9 cellular contexts compared by ENCODE assay signal in genomic region chr10:50788951-50789904, GRCh38. TPM values are rescaled to one million over a fixed set of nuclear protein-coding genes. Genes with fewer than 3 reads are reported as not detected.
DNase-seq lines count a peak whose midpoint lies in the region; FAIRE-seq and TF ChIP-seq lines count a peak whose summit lies in the region.
"Had no signal": no experiment of that assay in that cellular context is flagged by ENCODE, and none has a peak within 500 bp of the region (broad histone marks: within the 10 kb centered on the region; RNA-seq: fewer than 3 reads in every experiment).

No MANE protein-coding gene starts in this region.

- H3K4me3 ChIP-seq in Karpas-422 (ENCODE audit: low read length) (no peak overlapping the region), neuron (ENCODE audit: low read length) (no peak overlapping the region)
- H3K4me3 ChIP-seq in effector memory CD4-positive, alpha-beta T cell (ENCODE audit: insufficient read depth, low read depth, low read length, poor library complexity, severe bottlenecking), result no peak overlapping the region

- POLR2A ChIA-PET in activated CD4-positive, alpha-beta T cell treated with anti-CD3 and anti-CD28 coated beads, Interleukin-2, amount 10 ng/mL, durations not matched to agents 7 days and 5 days (lab: Charles Lee), result no interaction called here

- peak; percentile 69 for TF ChIP-seq CTCF in chondrocyte (IDR thresholded peaks at IDR 0.05)

- no peak overlapping the region for H3K27ac Mint-ChIP-seq in chondrocyte (ENCODE audit: unreplicated experiment)
- no peak overlapping the region for H3K27ac Mint-ChIP-seq in activated CD4-positive, alpha-beta T cell treated with anti-CD3 and anti-CD28 coated beads, Interleukin-2, amount 10 ng/mL, durations not matched to agents 7 days and 5 days

- H3K9me2 ChIP-seq in Karpas-422 (replicated peaks; ENCODE audit: insufficient read depth, low read length), result no peaks in the 10 kb centered on the region

- no peak overlapping the region for H3K4me3 Mint-ChIP-seq in chondrocyte (ENCODE audit: unreplicated experiment)
- H3K4me3 Mint-ChIP-seq in activated CD4-positive, alpha-beta T cell treated with anti-CD3 and anti-CD28 coated beads, Interleukin-2, amount 10 ng/mL, durations not matched to agents 7 days and 5 days, result no peak overlapping the region

- no peak overlapping the region for H3K4me2 ChIP-seq in Karpas-422 (ENCODE audit: low read depth, low read length, poor library complexity, severe bottlenecking)

- peaks cover 13% of the 10 kb centered on the region for H3K9me3 Mint-ChIP-seq in chondrocyte (ENCODE audit: low read depth)
- no peaks in the 10 kb centered on the region for H3K9me3 Mint-ChIP-seq in activated CD4-positive, alpha-beta T cell treated with anti-CD3 and anti-CD28 coated beads, Interleukin-2, amount 10 ng/mL, durations not matched to agents 7 days and 5 days

- H2AFZ ChIP-seq in Karpas-422 (ENCODE audit: low read length), result no peak overlapping the region
- peak overlapping the region; percentile 55 for H2AFZ ChIP-seq in neuron (ENCODE audit: low read depth, low read length)

- H3K27me3 Mint-ChIP-seq in chondrocyte (ENCODE audit: low read depth), result peaks cover 17% of the 10 kb centered on the region
- H3K27me3 Mint-ChIP-seq in activated CD4-positive, alpha-beta T cell treated with anti-CD3 and anti-CD28 coated beads, Interleukin-2, amount 10 ng/mL, durations not matched to agents 7 days and 5 days, result peaks cover 6% of the 10 kb centered on the region

- no peak for FAIRE-seq in GM12891 (lab: Jason Lieb, UNC)

- peaks cover 3% of the 10 kb centered on the region for H3K36me3 Mint-ChIP-seq in chondrocyte (ENCODE audit: low read depth)
- no peaks in the 10 kb centered on the region for H3K36me3 Mint-ChIP-seq in activated CD4-positive, alpha-beta T cell treated with anti-CD3 and anti-CD28 coated beads, Interleukin-2, amount 10 ng/mL, durations not matched to agents 7 days and 5 days (ENCODE audit: low read depth)

- H4K20me1 ChIP-seq in Karpas-422 (ENCODE audit: insufficient read depth, low read depth, low read length), result no peaks in the 10 kb centered on the region

- no peaks in the 10 kb centered on the region for H3K9me3 ChIP-seq in Karpas-422 (ENCODE audit: low read length)
- no peaks in the 10 kb centered on the region for H3K9me3 ChIP-seq in neuron (ENCODE audit: low read length)
- no peaks in the 10 kb centered on the region for H3K9me3 ChIP-seq in effector memory CD4-positive, alpha-beta T cell (ENCODE audit: control insufficient read depth, low read length)

- no peak overlapping the region for H3K9ac ChIP-seq in Karpas-422 (ENCODE audit: low read length)

- no peaks in the 10 kb centered on the region for H3K79me2 ChIP-seq in Karpas-422 (ENCODE audit: low read length)

- no peak overlapping the region for H3K27ac ChIP-seq in Karpas-422 (ENCODE audit: low read length)
- H3K27ac ChIP-seq in effector memory CD4-positive, alpha-beta T cell (ENCODE audit: insufficient read depth, low read length, poor library complexity, severe bottlenecking), result no peak overlapping the region
- H3K27ac ChIP-seq: epithelial cell of prostate had no signal

- H3K36me3 ChIP-seq in Karpas-422 (ENCODE audit: insufficient read depth, low read length), result no peaks in the 10 kb centered on the region
- H3K36me3 ChIP-seq in neuron (ENCODE audit: insufficient read depth, low read length), result no peaks in the 10 kb centered on the region
- no peaks in the 10 kb centered on the region for H3K36me3 ChIP-seq in effector memory CD4-positive, alpha-beta T cell (ENCODE audit: control insufficient read depth, insufficient read depth, low read length)

- H3K4me1 Mint-ChIP-seq in chondrocyte (ENCODE audit: low read depth), result no peaks in the 10 kb centered on the region
- peaks cover 11% of the 10 kb centered on the region for H3K4me1 Mint-ChIP-seq in activated CD4-positive, alpha-beta T cell treated with anti-CD3 and anti-CD28 coated beads, Interleukin-2, amount 10 ng/mL, durations not matched to agents 7 days and 5 days

- CTCF ChIA-PET in activated CD4-positive, alpha-beta T cell treated with anti-CD3 and anti-CD28 coated beads, Interleukin-2, amount 10 ng/mL, durations not matched to agents 7 days and 5 days (lab: Charles Lee), result interaction anchor here (0.8 kb wide), 1 partner anchor 129 kb away, joined by 3 read pairs; no protein-coding TSS in a partner anchor

- TF ChIP-seq POLR2A in GM12891 (IDR thresholded peaks at IDR 0.05; ENCODE audit: low read depth, low read length), result no peak

- H3K27me3 ChIP-seq in Karpas-422 (ENCODE audit: low read length) (no peaks in the 10 kb centered on the region), neuron (ENCODE audit: insufficient read depth, low read length) (no peaks in the 10 kb centered on the region)
- H3K27me3 ChIP-seq in effector memory CD4-positive, alpha-beta T cell (replicated peaks; ENCODE audit: control insufficient read depth, insufficient read depth, low read length, poor library complexity, severe bottlenecking), result no peaks in the 10 kb centered on the region

- H3K4me1 ChIP-seq in Karpas-422 (ENCODE audit: low read length), result no peaks in the 10 kb centered on the region
- H3K4me1 ChIP-seq in neuron (ENCODE audit: insufficient read depth, low read length), result no peaks in the 10 kb centered on the region
- no peaks in the 10 kb centered on the region for H3K4me1 ChIP-seq in effector memory CD4-positive, alpha-beta T cell (ENCODE audit: control insufficient read depth, insufficient read depth, low read length, poor library complexity, severe bottlenecking)

- DNase-seq in GM04504 (ENCODE audit: low read depth) (peak; percentile 35), Karpas-422 (peak; percentile 55), chondrocyte (ENCODE audit: low spot score) (no peak), GM12891 (ENCODE audit: insufficient read length, low spot score) (no peak)
- no peak for DNase-seq in activated CD4-positive, alpha-beta T cell treated with anti-CD3 and anti-CD28 coated beads, Interleukin-2, amount 10 ng/mL, durations not matched to agents 7 days and 5 days
- DNase-seq in activated CD4-positive, alpha-beta T cell treated with anti-CD3 and anti-CD28 coated beads, Interleukin-2, amount 50 U/mL, for 1 hour, result no peak
- no peak for DNase-seq in effector memory CD4-positive, alpha-beta T cell

TF ChIP-seq in GM12891, 5 proteins besides CTCF, POLR2A, EP300 and RAD21:
- no peak for TF ChIP-seq TAF1 (IDR thresholded peaks at IDR 0.05; ENCODE audit: low read depth, low read length)
- TF ChIP-seq POU2F2 (IDR thresholded peaks at IDR 0.05; ENCODE audit: low read depth, low read length), result no peak
- no peak for TF ChIP-seq POLR2AphosphoS5 (IDR thresholded peaks at IDR 0.05; ENCODE audit: low read depth, low read length)
- TF ChIP-seq PAX5 (IDR thresholded peaks at IDR 0.05; ENCODE audit: insufficient read depth, low read length, severe bottlenecking), result no peak
- TF ChIP-seq SPI1 (IDR thresholded peaks at IDR 0.05; ENCODE audit: low read depth, low read length), result no peak

RNA-seq across cellular contexts. Expression of gene ASAH2B, which starts 49.5 kb away (rescaled TPM):
- 2.5 and 5.2 TPM in 2 replicates for total RNA-seq in Karpas-422 (2014; rRNA removed; shearing (Covaris generic); ENCODE audit: low replicate concordance)
- total RNA-seq in chondrocyte, result 2.1 to 3.9 TPM (median 3.0 TPM) in 3 replicates
- total RNA-seq in activated CD4-positive, alpha-beta T cell treated with anti-CD3 and anti-CD28 coated beads, Interleukin-2, amount 10 ng/mL, durations not matched to agents 7 days and 5 days, result 1 to 10 TPM; 2.3 to 3.3 TPM
- 3.2 TPM for polyA plus RNA-seq in GM12891 (2012; ENCODE audit: low read depth, missing spikeins)

Comparison
In these comparisons a context has a peak if more than half of its experiments do, and no peak if none do; other contexts are left out.
1. DNase-seq: peak in GM04504 (single experiment) and Karpas-422 (single experiment); none in chondrocyte (single experiment), activated CD4-positive, alpha-beta T cell treated with anti-CD3 and anti-CD28 coated beads, Interleukin-2, amount 10 ng/mL, durations not matched to agents 7 days and 5 days (single experiment), activated CD4-positive, alpha-beta T cell treated with anti-CD3 and anti-CD28 coated beads, Interleukin-2, amount 50 U/mL, for 1 hour (single experiment), effector memory CD4-positive, alpha-beta T cell (0 of 3) and GM12891 (single experiment).